Comparison of ENCODE assay signal across 10 cellular contexts in genomic region chr16:11129378-11129781, GRCh38.
DNase-seq lines count a peak whose midpoint lies in the region; ATAC-seq and TF ChIP-seq lines count a peak whose summit lies in the region.
"Had no signal": no experiment of that assay in that cellular context is flagged by ENCODE, and none has a peak within 500 bp of the region (broad histone marks: within the 10 kb centered on the region; RNA-seq: fewer than 3 reads in every experiment).

No MANE protein-coding gene starts in this region.

- peak overlapping the region in 1 of 8 donors; percentile 29 for H3K27ac Mint-ChIP-seq in CD8-positive, alpha-beta memory T cell

- peaks cover 5% of the 10 kb centered on the region for H3K4me1 ChIP-seq in CD8-positive, alpha-beta memory T cell (ENCODE audit: insufficient read depth, low read length)
- H3K4me1 ChIP-seq in colonic mucosa: no peaks in the 10 kb centered on the region
- peaks cover 0 to 73% (median 70%) of the 10 kb centered on the region in 4 donors for H3K4me1 ChIP-seq in sigmoid colon

- peak overlapping the region; percentile 61 for H3K27ac ChIP-seq in CD8-positive, alpha-beta memory T cell (ENCODE audit: low read depth, low read length)
- peak overlapping the region; percentile 12 for H3K27ac ChIP-seq in colonic mucosa
- peak overlapping the region; percentile 68 to 86 (median 82) for H3K27ac ChIP-seq in sigmoid colon

- intact Hi-C loops in colonic mucosa (cut with DNase I): no loop called here
- intact Hi-C loops in sigmoid colon (cut with DNase I): loop anchor here (5.0 kb wide), 1 partner anchor 37 kb away; no protein-coding TSS in a partner anchor
- intact Hi-C loops in Right ventricle myocardium superior (cut with DNase I): no loop called here

- H3K4me1 Mint-ChIP-seq in CD8-positive, alpha-beta memory T cell: peaks cover 10 to 28% (median 12%) of the 10 kb centered on the region in 3 donors

- no peaks in the 10 kb centered on the region for H3K27me3 ChIP-seq in CD8-positive, alpha-beta memory T cell (ENCODE audit: insufficient read depth, low read length, poor library complexity, severe bottlenecking)
- H3K27me3 ChIP-seq in colonic mucosa: no peaks in the 10 kb centered on the region
- no peaks in the 10 kb centered on the region for H3K27me3 ChIP-seq in sigmoid colon
- H3K27me3 ChIP-seq: SJSA1 had no signal

- TF ChIP-seq POLR2A in NB4 (IDR thresholded peaks at IDR 0.05; ENCODE audit: extremely low read depth, insufficient read length) (no peak), sigmoid colon (IDR thresholded peaks at IDR 0.05) (no peak)

- no peak overlapping the region for H3K4me3 ChIP-seq in CD8-positive, alpha-beta memory T cell (ENCODE audit: low read length)
- H3K4me3 ChIP-seq in NB4 (ENCODE audit: low read depth, low read length): no peak overlapping the region
- H3K4me3 ChIP-seq in colonic mucosa: no peak overlapping the region
- no peak overlapping the region for H3K4me3 ChIP-seq in sigmoid colon
- H3K4me3 ChIP-seq: SJSA1 had no signal

- no peak overlapping the region for H3K9ac ChIP-seq in colonic mucosa (ENCODE audit: low read depth in 2 of 2, low read length in 2 of 2)

- H3K9me3 ChIP-seq in CD8-positive, alpha-beta memory T cell (ENCODE audit: low read length): no peaks in the 10 kb centered on the region
- H3K9me3 ChIP-seq in colonic mucosa (no peaks in the 10 kb centered on the region), sigmoid colon (no peaks in the 10 kb centered on the region)
- H3K9me3 ChIP-seq: SJSA1 had no signal

- peaks cover 6% of the 10 kb centered on the region for H3K36me3 ChIP-seq in CD8-positive, alpha-beta memory T cell (ENCODE audit: insufficient read depth, low read length)
- H3K36me3 ChIP-seq in colonic mucosa (no peaks in the 10 kb centered on the region), sigmoid colon (peaks cover 0 to 24% (median 0%) of the 10 kb centered on the region in 4 donors)

- H3K27me3 Mint-ChIP-seq in CD8-positive, alpha-beta memory T cell: peaks cover 0 to 1% of the 10 kb centered on the region in 2 donors

- TF ChIP-seq EP300 in sigmoid colon (IDR thresholded peaks at IDR 0.05): no peak

- DNase-seq in CD8-positive, alpha-beta memory T cell: no peak
- peak; percentile 47 for DNase-seq in NB4 (ENCODE audit: low read depth)
- no peak for DNase-seq in colonic mucosa
- peak; percentile 65 for DNase-seq in sigmoid colon
- no peak for DNase-seq in NCI-H1105 treated with DMSO at 0.1 percent for 48 hours (lab: John Stamatoyannopoulos, UW)
- DNase-seq in Right ventricle myocardium superior: no peak
- DNase-seq in occipital lobe (lab: John Stamatoyannopoulos, UW): no peak
- DNase-seq: DMS153, NCI-H510A had no signal

- peaks cover 9 to 61% (median 14%) of the 10 kb centered on the region in 3 donors for H3K36me3 Mint-ChIP-seq in CD8-positive, alpha-beta memory T cell

- no peaks in the 10 kb centered on the region for H3K9me3 Mint-ChIP-seq in CD8-positive, alpha-beta memory T cell

- TF ChIP-seq CTCF in NB4 (IDR thresholded peaks at IDR 0.05; ENCODE audit: low read depth, low read length): no peak
- TF ChIP-seq CTCF in colonic mucosa (IDR thresholded peaks at IDR 0.05): no peak
- TF ChIP-seq CTCF in sigmoid colon (IDR thresholded peaks at IDR 0.05): no peak

- no peak for ATAC-seq in Right ventricle myocardium superior (ENCODE audit: poor library complexity)

- POLR2A ChIA-PET in CD8-positive, alpha-beta memory T cell (lab: Charles Lee): no interaction called here

- CTCF ChIA-PET in CD8-positive, alpha-beta memory T cell (lab: Charles Lee): no interaction called here

- no peak overlapping the region for H3K4me3 Mint-ChIP-seq in CD8-positive, alpha-beta memory T cell

- WGBS in sigmoid colon, 2 donors: 66 to 84% methylated on average over 4 of the region's 4 CpGs

Comparison
In these comparisons a context has a peak if more than half of its experiments do, and no peak if none do; other contexts are left out.
1. DNase-seq: peak in NB4 (single experiment) and sigmoid colon (single experiment); none in CD8-positive, alpha-beta memory T cell (0 of 5), colonic mucosa (single experiment), NCI-H1105 treated with DMSO at 0.1 percent for 48 hours (single experiment), Right ventricle myocardium superior (single experiment) and occipital lobe (single experiment).
2. H3K27ac ChIP-seq: peak in every context shown above with its lines; median percentile 82 in sigmoid colon; 61 in CD8-positive, alpha-beta memory T cell; 12 in colonic mucosa.